In the genomic region with DNA sequence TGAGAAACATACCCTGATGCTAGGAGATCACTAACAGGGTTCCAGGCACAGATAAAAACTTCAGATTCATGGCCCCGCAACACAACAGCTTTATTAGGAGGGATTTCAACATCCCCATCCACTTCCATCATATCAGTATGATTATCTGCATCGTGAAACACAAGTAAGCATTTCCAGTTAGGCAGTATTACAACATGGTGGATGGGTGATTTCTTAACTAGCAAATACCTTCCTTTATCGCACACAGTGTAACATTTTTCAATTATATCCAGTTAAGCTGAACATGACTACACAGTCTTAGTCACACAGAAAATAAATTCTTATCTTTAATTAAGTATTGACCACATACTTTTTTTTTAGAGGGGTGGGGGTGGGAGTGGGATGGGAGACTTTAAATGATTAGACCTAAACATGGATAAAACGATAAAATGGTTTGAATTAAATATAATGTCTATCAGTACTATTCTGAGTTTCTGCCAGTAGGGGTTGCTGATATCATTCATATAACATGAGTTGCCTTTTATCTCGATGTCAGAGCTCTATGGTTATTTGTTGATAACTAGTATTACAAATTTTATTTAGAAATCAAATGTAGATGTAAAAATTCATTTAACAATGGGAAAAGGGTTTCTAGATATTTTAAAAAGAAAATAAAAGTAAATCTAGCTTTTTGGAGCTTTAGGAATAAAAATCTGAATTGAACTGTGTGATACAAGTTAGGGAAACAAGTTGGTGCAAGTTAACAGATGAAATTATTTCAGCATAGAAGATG, we compare ENCODE assay signal across 8 cellular contexts.
A peak's percentile ranks its signal among the peaks of the same experiment; 100 is the strongest.
DNase-seq lines count a peak whose midpoint lies in the region; ATAC-seq, FAIRE-seq and TF ChIP-seq lines count a peak whose summit lies in the region.

No MANE protein-coding gene starts in this region.

- H4K20me1 ChIP-seq in astrocyte (ENCODE audit: insufficient read depth, low read length) = no peaks in the 10 kb centered on the region

- no peaks in the 10 kb centered on the region for H3K27me3 ChIP-seq in astrocyte (ENCODE audit: insufficient read depth, low read length)
- no peaks in the 10 kb centered on the region for H3K27me3 ChIP-seq in thoracic aorta (replicated peaks; ENCODE audit: insufficient read depth)

- H3K9ac ChIP-seq in astrocyte (ENCODE audit: low read length) = no peak overlapping the region

- intact Hi-C loops in posterior vena cava (cut with DNase I) = loop anchor here in 1 of 2 donors (10.0 kb wide), 2 partner anchors 144 to 304 kb away; partner anchors contain the start of gene TBL1XR1

- no peak overlapping the region for H3K4me2 ChIP-seq in astrocyte (ENCODE audit: low read length)

- H3K4me1 Mint-ChIP-seq in HFFc6 (ENCODE audit: low read depth) (no peaks in the 10 kb centered on the region; the same call in none of the 2 replicates), astrocyte (ENCODE audit: low read depth, unreplicated experiment) (peaks cover 5% of the 10 kb centered on the region), immature natural killer cell (peaks cover 8 to 28% of the 10 kb centered on the region in 2 donors)

- no peak overlapping the region for H3K4me3 ChIP-seq in astrocyte (ENCODE audit: insufficient read depth, low read depth, low read length)
- H3K4me3 ChIP-seq in thoracic aorta = no peak overlapping the region

- H3K4me1 ChIP-seq in astrocyte (ENCODE audit: insufficient read depth, low read length) = no peaks in the 10 kb centered on the region
- H3K4me1 ChIP-seq in thoracic aorta (ENCODE audit: control insufficient read depth in 1 of 2, low read depth in 2 of 2) = peaks cover 4 to 46% of the 10 kb centered on the region in 2 donors

- DNase-seq in Daoy (ENCODE audit: low read depth) (peak; percentile 21), HFFc6 (peak; percentile 42), NCI-H2171 treated with DMSO at 0.1 percent for 48 hours (lab: John Stamatoyannopoulos, UW) (peak; percentile 73), astrocyte (ENCODE audit: low read depth) (peak; percentile 54), immature natural killer cell (peak; percentile 27 to 45 (median 41)), thoracic aorta (ENCODE audit: low spot score) (no peak), posterior vena cava (ENCODE audit: low spot score) (no peak)

- H3K27ac ChIP-seq in astrocyte (ENCODE audit: low read depth, low read length) (no peak overlapping the region), thoracic aorta (no peak overlapping the region)

- H3K27me3 Mint-ChIP-seq in HFFc6 (ENCODE audit: insufficient read depth) = peaks cover 2% of the 10 kb centered on the region; the same call in 1 of the 2 replicates
- no peaks in the 10 kb centered on the region for H3K27me3 Mint-ChIP-seq in astrocyte (ENCODE audit: low read depth, unreplicated experiment)
- peaks cover 0 to 1% (median 0%) of the 10 kb centered on the region in 3 donors for H3K27me3 Mint-ChIP-seq in immature natural killer cell (ENCODE audit: low read depth in 3 of 3)

- peak; percentile 37 for FAIRE-seq in astrocyte (lab: Jason Lieb, UNC)

- TF ChIP-seq CTCF in HFFc6 (IDR thresholded peaks at IDR 0.05) (peak; percentile 84), astrocyte (IDR thresholded peaks at IDR 0.05; ENCODE audit: insufficient read depth, low read depth, low read length) (peak; percentile 46), thoracic aorta (IDR thresholded peaks at IDR 0.05) (peak; percentile 57)

- ATAC-seq in thoracic aorta (ENCODE audit: insufficient number of reproducible peaks, low FRiP score, low read depth) = no peak
- ATAC-seq in HG03460 (IDR thresholded peaks at IDR 0.05; ENCODE audit: unreplicated experiment) = no peak

- H3K4me3 Mint-ChIP-seq in HFFc6 (no peak overlapping the region), astrocyte (ENCODE audit: unreplicated experiment) (no peak overlapping the region), immature natural killer cell (no peak overlapping the region)

- no peaks in the 10 kb centered on the region for H3K9me3 Mint-ChIP-seq in HFFc6
- no peaks in the 10 kb centered on the region for H3K9me3 Mint-ChIP-seq in astrocyte (ENCODE audit: unreplicated experiment)
- H3K9me3 Mint-ChIP-seq in immature natural killer cell = no peaks in the 10 kb centered on the region

- H2AFZ ChIP-seq in astrocyte (ENCODE audit: low read depth, low read length) = no peak overlapping the region

- H3K36me3 ChIP-seq in astrocyte (ENCODE audit: insufficient read depth, low read length) = peaks cover 48% of the 10 kb centered on the region
- peaks cover 4% of the 10 kb centered on the region for H3K36me3 ChIP-seq in thoracic aorta

- H3K9me3 ChIP-seq in astrocyte (ENCODE audit: insufficient read depth, low read depth, low read length) (no peaks in the 10 kb centered on the region), thoracic aorta (no peaks in the 10 kb centered on the region)

- H3K36me3 Mint-ChIP-seq in HFFc6 (ENCODE audit: low read depth) (peaks cover 21% of the 10 kb centered on the region), astrocyte (ENCODE audit: low read depth, unreplicated experiment) (peaks cover 8% of the 10 kb centered on the region), immature natural killer cell (peaks cover 14 to 30% (median 27%) of the 10 kb centered on the region in 3 donors)

- H3K79me2 ChIP-seq in astrocyte (ENCODE audit: insufficient read depth, low read length) = peaks cover 34% of the 10 kb centered on the region

- H3K27ac Mint-ChIP-seq in HFFc6 (no peak overlapping the region), astrocyte (ENCODE audit: unreplicated experiment) (no peak overlapping the region), immature natural killer cell (no peak overlapping the region)

Comparison
In these comparisons a context has a peak if more than half of its experiments do, and no peak if none do; other contexts are left out.
1. DNase-seq: peak in Daoy (single experiment), HFFc6 (single experiment), NCI-H2171 treated with DMSO at 0.1 percent for 48 hours (single experiment), astrocyte (single experiment) and immature natural killer cell (3 of 3); none in thoracic aorta (single experiment) and posterior vena cava (single experiment).
2. Peak in every context shown above with its lines, with median percentiles within 50 percentile points of each other: CTCF ChIP-seq.